ENCODE assay signal across 8 cellular contexts in the genomic region with DNA sequence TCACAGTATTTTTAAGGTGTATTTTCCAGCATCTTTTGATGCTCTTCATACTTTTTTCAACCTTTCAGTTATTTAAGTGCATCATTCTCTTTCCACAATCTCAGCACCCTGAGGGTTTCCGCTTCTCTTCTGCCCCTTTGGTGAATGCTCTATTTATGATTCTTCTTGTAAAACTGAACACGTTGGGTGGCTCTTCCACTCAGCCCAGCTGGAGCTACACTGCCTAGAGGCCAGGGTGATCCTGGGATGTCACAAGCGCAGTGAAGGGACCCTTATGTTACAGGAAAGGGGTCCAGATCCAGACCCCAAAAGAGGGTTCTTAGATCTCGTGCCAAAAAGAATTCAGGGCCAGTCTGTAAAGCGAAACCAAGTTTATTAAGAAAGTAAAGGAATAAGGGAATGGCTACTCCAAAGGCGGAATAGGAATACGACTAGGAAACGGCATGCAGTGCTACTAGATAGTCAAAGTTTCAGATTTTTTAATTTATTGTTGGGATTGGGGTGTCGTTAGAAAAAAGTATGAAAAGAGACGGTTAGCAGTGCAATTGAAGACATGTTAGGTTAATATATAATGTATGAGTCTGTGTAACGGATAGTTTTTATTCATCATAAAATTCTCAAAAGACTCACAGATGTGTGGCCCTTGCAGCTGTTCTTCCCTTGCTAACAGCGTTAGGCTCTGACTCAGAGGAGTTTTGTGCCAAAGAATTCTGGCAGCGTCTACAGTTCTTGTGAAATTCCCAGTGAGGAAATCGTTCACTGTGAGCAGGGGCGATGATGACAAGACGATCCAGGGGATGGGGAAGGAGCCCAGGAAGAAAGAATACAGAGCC. TPM values are rescaled to one million over a fixed set of nuclear protein-coding genes. Genes with fewer than 3 reads are reported as not detected.
DNase-seq lines count a peak whose midpoint lies in the region; ATAC-seq, FAIRE-seq and TF ChIP-seq lines count a peak whose summit lies in the region.

No MANE protein-coding gene starts in this region.

- H3K4me3 ChIP-seq in bronchial epithelial cell (ENCODE audit: low read depth, low read length) (no peak overlapping the region), HepG2 (replicated peaks in 1 of 3; ENCODE audit: insufficient read depth in 1 of 3, low read depth in 2 of 3, low read length in 3 of 3) (no peak overlapping the region)

- H3K9ac ChIP-seq in HepG2 (ENCODE audit: insufficient read depth, low read depth, low read length) = no peak overlapping the region

- no peaks in the 10 kb centered on the region for H3K79me2 ChIP-seq in HepG2 (ENCODE audit: insufficient read depth, low read length)

- TF ChIP-seq EP300 in HepG2 (IDR thresholded peaks at IDR 0.05; ENCODE audit: low read depth in 2 of 2, low read length in 2 of 2) (no peak), HepG2 (CRISPR knock-in tag; IDR thresholded peaks at IDR 0.05; ENCODE audit: borderline replicate concordance) (no peak)

- ATAC-seq in HepG2 = peak; percentile 42; the same call in 1 of the 3 replicates
- ATAC-seq in GM18909 (IDR thresholded peaks at IDR 0.05; ENCODE audit: poor library complexity, unreplicated experiment) = no peak

- WGBS in HepG2 (ENCODE audit: low lambda C conversion rate) = 48% methylated on average over 16 of the region's 16 CpGs

- in situ Hi-C loops in HepG2 (cut with HindIII; ENCODE audit: extremely low pct_ligation_motif_present, low pct_unique_long_range_greater_than_20kb) = no loop called here

- POLR2A ChIA-PET in HepG2 (lab: Yijun Ruan, JAX) = no interaction called here

- no peaks in the 10 kb centered on the region for H3K9me3 ChIP-seq in HepG2 (ENCODE audit: low read length)

- intact Hi-C loops in HepG2 (cut with micrococcal nuclease; ENCODE audit: unreplicated experiment) = no loop called here

- no peak overlapping the region for H2AFZ ChIP-seq in HepG2 (ENCODE audit: low read length)

- DNase-seq in M059J (ENCODE audit: low read depth) (peak; percentile 92), bronchial epithelial cell (ENCODE audit: low read depth) (peak; percentile 98), HepG2 (ENCODE audit: low spot score) (peak; percentile 27), ureter (ENCODE audit: low spot score) (peak; percentile 88), NCI-H2081 (lab: John Stamatoyannopoulos, UW) (no peak)
- no peak for DNase-seq in activated CD4-positive, CD25-positive, alpha-beta regulatory T cell (lab: John Stamatoyannopoulos, UW)
- no peak for DNase-seq in effector CD4-positive, alpha-beta T cell

- no peak overlapping the region for H3K27ac ChIP-seq in HepG2 (ENCODE audit: extremely low read length, insufficient read depth, low read length)

- no peaks in the 10 kb centered on the region for H4K20me1 ChIP-seq in HepG2 (ENCODE audit: insufficient read depth, low read length)

- no peak for TF ChIP-seq POLR2A in HepG2 (IDR thresholded peaks at IDR 0.05; ENCODE audit: insufficient read depth in 1 of 2, low read depth in 2 of 2, low read length in 2 of 2)

- H3K4me1 ChIP-seq in HepG2 (ENCODE audit: insufficient read depth, low read length) = peaks cover 35% of the 10 kb centered on the region

- H3K36me3 ChIP-seq in bronchial epithelial cell (ENCODE audit: control insufficient read depth, insufficient read depth, low read length) = no peaks in the 10 kb centered on the region
- H3K36me3 ChIP-seq in HepG2 (replicated peaks in 1 of 2; ENCODE audit: control insufficient read depth in 1 of 2, insufficient read depth in 2 of 2, low read length in 2 of 2) = no peaks in the 10 kb centered on the region

- BruUV-seq in HepG2 (replicated peaks; lab: Mats Ljungman, UMichigan) = no TSS peak

- no peak for TF ChIP-seq RAD21 in HepG2 (CRISPR knock-in tag; IDR thresholded peaks at IDR 0.05)

- H3K27me3 ChIP-seq in bronchial epithelial cell (ENCODE audit: control insufficient read depth, insufficient read depth, low read length) (no peaks in the 10 kb centered on the region), HepG2 (ENCODE audit: control insufficient read depth in 1 of 2, insufficient read depth in 2 of 2, low read length in 2 of 2) (peaks cover 0 to 5% of the 10 kb centered on the region in 2 experiments; a peak in 1 of 5 replicates)

- no peak for TF ChIP-seq CTCF in bronchial epithelial cell (IDR thresholded peaks at IDR 0.05; ENCODE audit: insufficient read depth, low read length, severe bottlenecking)
- TF ChIP-seq CTCF in HepG2 (CRISPR knock-in tag; IDR thresholded peaks at IDR 0.05) = no peak

- CTCF ChIA-PET in HepG2 (lab: Yijun Ruan, JAX; ENCODE audit: low intra/inter-chr PET ratio, low total read pairs) = no interaction called here

- FAIRE-seq in bronchial epithelial cell (lab: Jason Lieb, UNC) (no peak), HepG2 (lab: Jason Lieb, UNC) (no peak)

- no peak overlapping the region for H3K4me2 ChIP-seq in HepG2 (ENCODE audit: low read depth, low read length)

RNA-seq across cellular contexts. Expression of a gene that starts 14.4 kb away (rescaled TPM):
- total RNA-seq in M059J (2014; rRNA removed; shearing (Covaris generic)) = 0.05 TPM in 1 of 2 replicates, not detected in the other
- total RNA-seq in bronchial epithelial cell (under 0.01 TPM in 1 of 2 replicates, not detected in the other), HepG2 (2016; rRNA removed; fragmentation: Illumina TruSeq; extraction: Trizol) (not detected in 2 replicates), ureter (not detected)
- total RNA-seq in HepG2 (2016; cell fraction: cytosol; rRNA removed; fragmentation: Illumina TruSeq; extraction: Trizol; ENCODE audit: low read depth) = not detected in 2 replicates
- total RNA-seq in HepG2 (2016; cell fraction: insoluble cytoplasmic fraction; rRNA removed; fragmentation: Illumina TruSeq; extraction: Trizol) = not detected in 2 replicates
- total RNA-seq in HepG2 (2016; cell fraction: membrane; rRNA removed; fragmentation: Illumina TruSeq; extraction: Trizol) = not detected in 2 replicates
- total RNA-seq in HepG2 (2016; cell fraction: nucleus; rRNA removed; fragmentation: Illumina TruSeq; extraction: Trizol) = not detected in 2 replicates
- 1.0 and 1.8 TPM in 2 replicates for polyA plus RNA-seq in HepG2 (2011; rRNA removed)
- 1.00 and 1.2 TPM in 2 replicates for polyA plus RNA-seq in HepG2 (2011; cell fraction: cytosol; rRNA removed)
- 0.40 and 0.58 TPM in 2 replicates for polyA plus RNA-seq in HepG2 (2011; cell fraction: nucleus; rRNA removed)
- 1.5 and 1.6 TPM in 2 replicates for polyA plus RNA-seq in HepG2 (2012)
- polyA plus RNA-seq in HepG2 (2016; cell fraction: cytosol; fragmentation: Illumina TruSeq; extraction: Trizol; ENCODE audit: low read depth) = not detected in 2 replicates
- not detected in 2 replicates for polyA plus RNA-seq in HepG2 (2016; cell fraction: insoluble cytoplasmic fraction; fragmentation: Illumina TruSeq; extraction: Trizol; ENCODE audit: low read depth)
- polyA plus RNA-seq in HepG2 (2016; cell fraction: membrane; fragmentation: Illumina TruSeq; extraction: Trizol; ENCODE audit: low read depth) = not detected in 2 replicates
- not detected in 2 replicates for polyA plus RNA-seq in HepG2 (2016; cell fraction: nucleus; fragmentation: Illumina TruSeq; extraction: Trizol; ENCODE audit: insufficient read depth, low read depth)
- 0.84 and 1.8 TPM in 2 replicates for polyA minus RNA-seq in HepG2 (2011; rRNA and poly(A)+ RNA removed; ENCODE audit: low replicate concordance)
- polyA minus RNA-seq in HepG2 (2011; cell fraction: cytosol; rRNA and poly(A)+ RNA removed) = 0.30 and 0.44 TPM in 2 replicates
- 0.13 and 0.25 TPM in 2 replicates for polyA minus RNA-seq in HepG2 (2011; cell fraction: nucleus; rRNA and poly(A)+ RNA removed)

RNA-seq across cellular contexts. Expression of a gene that starts 34.6 kb away (rescaled TPM):
- total RNA-seq in M059J (2014; rRNA removed; shearing (Covaris generic)) = 25.4 and 38.2 TPM in 2 replicates
- total RNA-seq in bronchial epithelial cell = 7.9 and 9.1 TPM in 2 replicates
- total RNA-seq in HepG2 (2016; rRNA removed; fragmentation: Illumina TruSeq; extraction: Trizol) = 7.9 and 9.6 TPM in 2 replicates
- 10.4 and 11.3 TPM in 2 replicates for total RNA-seq in HepG2 (2016; cell fraction: cytosol; rRNA removed; fragmentation: Illumina TruSeq; extraction: Trizol; ENCODE audit: low read depth)
- 8.3 and 11.1 TPM in 2 replicates for total RNA-seq in HepG2 (2016; cell fraction: insoluble cytoplasmic fraction; rRNA removed; fragmentation: Illumina TruSeq; extraction: Trizol)
- 8.1 and 10.2 TPM in 2 replicates for total RNA-seq in HepG2 (2016; cell fraction: membrane; rRNA removed; fragmentation: Illumina TruSeq; extraction: Trizol)
- 6.8 and 7.1 TPM in 2 replicates for total RNA-seq in HepG2 (2016; cell fraction: nucleus; rRNA removed; fragmentation: Illumina TruSeq; extraction: Trizol)
- 16.2 and 18.1 TPM in 2 replicates for polyA plus RNA-seq in HepG2 (2011; rRNA removed)
- polyA plus RNA-seq in HepG2 (2011; cell fraction: cytosol; rRNA removed) = 10.4 and 10.8 TPM in 2 replicates
- 11.1 and 12.2 TPM in 2 replicates for polyA plus RNA-seq in HepG2 (2011; cell fraction: nucleus; rRNA removed)
- polyA plus RNA-seq in HepG2 (2012) = 6.2 and 9.4 TPM in 2 replicates
- polyA plus RNA-seq in HepG2 (2016; cell fraction: cytosol; fragmentation: Illumina TruSeq; extraction: Trizol; ENCODE audit: low read depth) = 3.1 and 3.2 TPM in 2 replicates
- 10.6 and 11.3 TPM in 2 replicates for polyA plus RNA-seq in HepG2 (2016; cell fraction: insoluble cytoplasmic fraction; fragmentation: Illumina TruSeq; extraction: Trizol; ENCODE audit: low read depth)
- 3.8 and 5.8 TPM in 2 replicates for polyA plus RNA-seq in HepG2 (2016; cell fraction: membrane; fragmentation: Illumina TruSeq; extraction: Trizol; ENCODE audit: low read depth)
- 8.0 and 10.4 TPM in 2 replicates for polyA plus RNA-seq in HepG2 (2016; cell fraction: nucleus; fragmentation: Illumina TruSeq; extraction: Trizol; ENCODE audit: insufficient read depth, low read depth)
- polyA minus RNA-seq in HepG2 (2011; rRNA and poly(A)+ RNA removed; ENCODE audit: low replicate concordance) = 10.6 and 33.3 TPM in 2 replicates
- polyA minus RNA-seq in HepG2 (2011; cell fraction: cytosol; rRNA and poly(A)+ RNA removed) = 8.1 and 9.1 TPM in 2 replicates
- polyA minus RNA-seq in HepG2 (2011; cell fraction: nucleus; rRNA and poly(A)+ RNA removed) = 9.9 and 18.2 TPM in 2 replicates
- 34.5 TPM for total RNA-seq in ureter

RNA-seq across cellular contexts. Expression of a gene that starts 46.7 kb away (rescaled TPM):
- total RNA-seq in M059J (2014; rRNA removed; shearing (Covaris generic)) = 37.9 and 60.5 TPM in 2 replicates
- total RNA-seq in bronchial epithelial cell = 29.7 and 44.2 TPM in 2 replicates
- total RNA-seq in HepG2 (2016; rRNA removed; fragmentation: Illumina TruSeq; extraction: Trizol) = 29.6 and 35.7 TPM in 2 replicates
- total RNA-seq in HepG2 (2016; cell fraction: cytosol; rRNA removed; fragmentation: Illumina TruSeq; extraction: Trizol; ENCODE audit: low read depth) = 10.7 and 12.6 TPM in 2 replicates
- total RNA-seq in HepG2 (2016; cell fraction: insoluble cytoplasmic fraction; rRNA removed; fragmentation: Illumina TruSeq; extraction: Trizol) = 29.5 and 34.4 TPM in 2 replicates
- 17.4 and 17.6 TPM in 2 replicates for total RNA-seq in HepG2 (2016; cell fraction: membrane; rRNA removed; fragmentation: Illumina TruSeq; extraction: Trizol)
- 14.6 and 17.9 TPM in 2 replicates for total RNA-seq in HepG2 (2016; cell fraction: nucleus; rRNA removed; fragmentation: Illumina TruSeq; extraction: Trizol)
- 14.2 and 15.4 TPM in 2 replicates for polyA plus RNA-seq in HepG2 (2011; rRNA removed)
- polyA plus RNA-seq in HepG2 (2011; cell fraction: cytosol; rRNA removed) = 15.0 and 17.3 TPM in 2 replicates
- polyA plus RNA-seq in HepG2 (2011; cell fraction: nucleus; rRNA removed) = 11.9 and 13.2 TPM in 2 replicates
- 17.6 and 21.1 TPM in 2 replicates for polyA plus RNA-seq in HepG2 (2012)
- 11.7 and 13.4 TPM in 2 replicates for polyA plus RNA-seq in HepG2 (2016; cell fraction: cytosol; fragmentation: Illumina TruSeq; extraction: Trizol; ENCODE audit: low read depth)
- polyA plus RNA-seq in HepG2 (2016; cell fraction: insoluble cytoplasmic fraction; fragmentation: Illumina TruSeq; extraction: Trizol; ENCODE audit: low read depth) = 27.9 and 29.5 TPM in 2 replicates
- polyA plus RNA-seq in HepG2 (2016; cell fraction: membrane; fragmentation: Illumina TruSeq; extraction: Trizol; ENCODE audit: low read depth) = 13.6 and 15.3 TPM in 2 replicates
- 20.7 and 24.6 TPM in 2 replicates for polyA plus RNA-seq in HepG2 (2016; cell fraction: nucleus; fragmentation: Illumina TruSeq; extraction: Trizol; ENCODE audit: insufficient read depth, low read depth)
- 10.6 and 20.7 TPM in 2 replicates for polyA minus RNA-seq in HepG2 (2011; rRNA and poly(A)+ RNA removed; ENCODE audit: low replicate concordance)
- polyA minus RNA-seq in HepG2 (2011; cell fraction: cytosol; rRNA and poly(A)+ RNA removed) = 14.2 and 15.6 TPM in 2 replicates
- polyA minus RNA-seq in HepG2 (2011; cell fraction: nucleus; rRNA and poly(A)+ RNA removed) = 8.2 and 14.2 TPM in 2 replicates
- 33.9 TPM for total RNA-seq in ureter

Comparison
In these comparisons a context has a peak if more than half of its experiments do, and no peak if none do; other contexts are left out.
1. DNase-seq: peak in M059J (single experiment), bronchial epithelial cell (single experiment), HepG2 (single experiment) and ureter (single experiment); none in activated CD4-positive, CD25-positive, alpha-beta regulatory T cell (0 of 4), effector CD4-positive, alpha-beta T cell (single experiment) and NCI-H2081 (0 of 2).